ENCODE assay signal across 1 cellular context in the genomic region with DNA sequence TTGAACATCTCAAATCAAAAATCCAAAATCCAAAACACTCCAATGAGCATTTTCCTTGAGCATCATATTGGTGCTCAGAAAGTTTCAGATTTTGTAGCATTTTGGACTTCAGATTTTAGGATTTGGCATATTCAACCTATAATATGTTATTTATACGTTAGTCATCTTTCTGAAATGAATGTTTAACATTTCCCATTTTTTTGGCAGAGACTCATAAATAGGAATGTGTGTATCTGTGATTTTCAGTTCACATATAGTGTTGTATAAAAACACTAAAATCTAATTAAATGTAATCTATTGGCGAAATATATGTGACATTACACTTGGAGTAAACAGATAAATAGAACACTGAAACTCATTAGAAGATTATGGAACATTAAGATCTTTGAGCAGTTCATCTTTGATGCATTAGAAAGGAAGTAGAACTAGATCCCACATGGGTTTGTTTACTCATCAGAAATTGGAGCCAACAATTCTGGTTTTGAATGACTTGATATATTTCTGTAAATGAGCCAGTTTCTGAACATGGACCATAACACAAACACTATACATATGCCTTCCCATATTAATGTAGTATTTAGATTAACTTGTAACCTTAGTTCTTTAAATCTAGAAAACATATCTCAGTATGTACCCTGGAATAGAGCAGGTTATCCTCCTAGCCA.
TF ChIP-seq lines count a peak whose summit lies in the region.

No MANE protein-coding gene starts in this region.

TF ChIP-seq in H1, 55 proteins besides CTCF, POLR2A, EP300 and RAD21 (continued from another document):
- no peak for TF ChIP-seq POLR2AphosphoS5 (IDR thresholded peaks at IDR 0.05; ENCODE audit: low read depth, low read length)
- TF ChIP-seq, protein P1, sequence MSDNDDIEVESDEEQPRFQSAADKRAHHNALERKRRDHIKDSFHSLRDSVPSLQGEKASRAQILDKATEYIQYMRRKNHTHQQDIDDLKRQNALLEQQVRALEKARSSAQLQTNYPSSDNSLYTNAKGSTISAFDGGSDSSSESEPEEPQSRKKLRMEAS (IDR thresholded peaks at IDR 0.05), result no peak
- TF ChIP-seq ASH2L (IDR thresholded peaks at IDR 0.05; ENCODE audit: low read length), result no peak
